In genomic region chr16:3664187-3664896, GRCh38 we compare ENCODE assay signal across 1 cellular context.
A peak's percentile ranks its signal among the peaks of the same experiment; 100 is the strongest.
TF ChIP-seq lines count a peak whose summit lies in the region.

No MANE protein-coding gene starts in this region.

TF ChIP-seq in HepG2, 621 proteins besides CTCF, POLR2A, EP300 and RAD21:
- TF ChIP-seq ZNF782 (CRISPR knock-in tag; IDR thresholded peaks at IDR 0.05; ENCODE audit: borderline replicate concordance), result no peak
- no peak for TF ChIP-seq WIZ (CRISPR knock-in tag; IDR thresholded peaks at IDR 0.05)
- TF ChIP-seq AGO2 (optimal IDR thresholded peaks at IDR 0.05; ENCODE audit: low read depth, low read length), result peak; percentile 78
- TF ChIP-seq FOXM1 (CRISPR knock-in tag; IDR thresholded peaks at IDR 0.05), result no peak
- TF ChIP-seq SALL2 (CRISPR knock-in tag; IDR thresholded peaks at IDR 0.05), result no peak
- TF ChIP-seq EED (CRISPR knock-in tag; IDR thresholded peaks at IDR 0.05), result no peak
- TF ChIP-seq NR3C1 (CRISPR knock-in tag; IDR thresholded peaks at IDR 0.05), result no peak
